25 cellular contexts compared by ENCODE assay signal in genomic region chr11:67652965-67653845, GRCh38. TPM values are rescaled to one million over a fixed set of nuclear protein-coding genes. Genes with fewer than 3 reads are reported as not detected.
"Had no signal": no experiment of that assay in that cellular context is flagged by ENCODE, and none has a peak within 500 bp of the region (broad histone marks: within the 10 kb centered on the region; RNA-seq: fewer than 3 reads in every experiment).

No MANE protein-coding gene starts in this region.

- H3K4me1 Mint-ChIP-seq: activated T-helper 17 cell treated with anti-CD3 and anti-CD28 coated beads, Interleukin-2, amount 50 U/mL, for 72 hours had no signal

- H3K36me3 Mint-ChIP-seq: activated naive CD4-positive, alpha-beta T cell treated with anti-CD3 and anti-CD28 coated beads, Interleukin-2, amount 50 U/mL, for 24 hours had no signal

- H2AFZ ChIP-seq: parathyroid adenoma had no signal

- H3K9me3 ChIP-seq: gastrocnemius medialis, lower lobe of right lung, neutrophil, tibial nerve had no signal

- H3K79me2 ChIP-seq: parathyroid adenoma had no signal

- H3K4me1 ChIP-seq: gastrocnemius medialis, lower lobe of right lung, parathyroid adenoma had no signal

- H3K4me3 ChIP-seq: body of pancreas, gastrocnemius medialis, heart right ventricle, lower lobe of right lung, SJSA1, tibial nerve had no signal

- H3K9me3 Mint-ChIP-seq: activated naive CD4-positive, alpha-beta T cell treated with anti-CD3 and anti-CD28 coated beads, Interleukin-2, amount 50 U/mL, for 24 hours; activated T-helper 17 cell treated with anti-CD3 and anti-CD28 coated beads, Interleukin-2, amount 50 U/mL, for 72 hours; dendritic cell treated with granulocyte-macrophage colony-stimulating factor and Interleukin-4, amounts not matched to agents 40 ng/mL and 50 ng/mL, for 4 days had no signal

- H3K27me3 Mint-ChIP-seq: activated naive CD4-positive, alpha-beta T cell treated with anti-CD3 and anti-CD28 coated beads, Interleukin-2, amount 50 U/mL, for 24 hours; activated T-helper 17 cell treated with anti-CD3 and anti-CD28 coated beads, Interleukin-2, amount 50 U/mL, for 72 hours; naive B cell had no signal

- DNase-seq: activated CD4-positive, alpha-beta T cell treated with anti-CD3 and anti-CD28 coated beads, Interleukin-2, amount 10 ng/mL, durations not matched to agents 7 days and 5 days; activated CD4-positive, CD25-positive, alpha-beta regulatory T cell; amniotic stem cell; body of pancreas; central memory CD4-positive, alpha-beta T cell; effector memory CD4-positive, alpha-beta T cell; gastrocnemius medialis; heart right ventricle; left cardiac atrium; lower lobe of right lung; naive B cell; retina; stimulated activated CD4-positive, alpha-beta T cell treated with anti-CD3 and anti-CD28 coated beads, Interleukin-4, amount 100 ng/mL, for 24 hours; stimulated activated naive CD4-positive, alpha-beta T cell treated with Interleukin-2 at 50 U/mL for 16 hours; substantia nigra had no signal

- H3K36me3 ChIP-seq: gastrocnemius medialis, heart right ventricle, lower lobe of right lung, neutrophil, SJSA1, tibial nerve had no signal

- H3K4me3 Mint-ChIP-seq: activated CD4-positive, alpha-beta T cell treated with anti-CD3 and anti-CD28 coated beads, Interleukin-2, amount 10 ng/mL, durations not matched to agents 7 days and 5 days; activated naive CD4-positive, alpha-beta T cell treated with anti-CD3 and anti-CD28 coated beads, Interleukin-2, amount 50 U/mL, for 24 hours; activated T-helper 17 cell treated with anti-CD3 and anti-CD28 coated beads, Interleukin-2, amount 50 U/mL, for 72 hours; dendritic cell treated with granulocyte-macrophage colony-stimulating factor and Interleukin-4, amounts not matched to agents 40 ng/mL and 50 ng/mL, for 4 days; T-helper 2 cell treated with Interferon-gamma antibody and Interleukin-4, amounts not matched to agents 5 μg/mL and 100 μg/mL, for 36 hours had no signal

- H3K27me3 ChIP-seq: body of pancreas, tibial nerve had no signal

- ATAC-seq: activated T-helper 17 cell treated with anti-CD3 and anti-CD28 coated beads, Interleukin-2, amount 50 U/mL, for 72 hours; body of pancreas; gastrocnemius medialis; heart right ventricle; left cardiac atrium; lower lobe of right lung had no signal

- H3K27ac Mint-ChIP-seq: activated CD4-positive, alpha-beta T cell treated with anti-CD3 and anti-CD28 coated beads, Interleukin-2, amount 10 ng/mL, durations not matched to agents 7 days and 5 days; activated naive CD4-positive, alpha-beta T cell treated with anti-CD3 and anti-CD28 coated beads, Interleukin-2, amount 50 U/mL, for 24 hours; activated T-helper 17 cell treated with anti-CD3 and anti-CD28 coated beads, Interleukin-2, amount 50 U/mL, for 72 hours; dendritic cell treated with granulocyte-macrophage colony-stimulating factor and Interleukin-4, amounts not matched to agents 40 ng/mL and 50 ng/mL, for 4 days; T-helper 2 cell treated with Interferon-gamma antibody and Interleukin-4, amounts not matched to agents 5 μg/mL and 100 μg/mL, for 36 hours had no signal

- H3K9ac ChIP-seq: parathyroid adenoma had no signal

- H3K27ac ChIP-seq: body of pancreas, epithelial cell of prostate, gastrocnemius medialis, heart right ventricle, lower lobe of right lung, neutrophil, parathyroid adenoma, SJSA1, tibial nerve had no signal

RNA-seq across cellular contexts. Expression of gene ACY3, which starts 2.7 kb away (rescaled TPM):
- total RNA-seq: gastrocnemius medialis, heart right ventricle, left cardiac atrium, lower lobe of right lung, SJSA1, skeletal muscle tissue had no signal
- polyA plus RNA-seq: heart right ventricle had no signal

RNA-seq across cellular contexts. Expression of gene TBX10, which starts 13.6 kb away (rescaled TPM):
- total RNA-seq: activated CD4-positive, alpha-beta T cell treated with anti-CD3 and anti-CD28 coated beads, Interleukin-2, amount 10 ng/mL, durations not matched to agents 7 days and 5 days; activated T-helper 17 cell treated with anti-CD3 and anti-CD28 coated beads, Interleukin-2, amount 50 U/mL, for 72 hours; body of pancreas; gastrocnemius medialis; left cardiac atrium; lower lobe of right lung; SJSA1; skeletal muscle tissue; tibial nerve had no signal
- polyA plus RNA-seq: heart right ventricle had no signal

RNA-seq across cellular contexts. Expression of gene ALDH3B2, which starts 21.2 kb away (rescaled TPM):
- total RNA-seq: activated CD4-positive, alpha-beta T cell treated with anti-CD3 and anti-CD28 coated beads, Interleukin-2, amount 10 ng/mL, durations not matched to agents 7 days and 5 days; activated T-helper 17 cell treated with anti-CD3 and anti-CD28 coated beads, Interleukin-2, amount 50 U/mL, for 72 hours; body of pancreas; gastrocnemius medialis; heart right ventricle; left cardiac atrium; SJSA1; skeletal muscle tissue; tibial nerve had no signal
